1 cellular context compared by ENCODE assay signal in genomic region chr12:120625557-120626419, GRCh38.
A peak's percentile ranks its signal among the peaks of the same experiment; 100 is the strongest.
TF ChIP-seq lines count a peak whose summit lies in the region.

No MANE protein-coding gene starts in this region.

TF ChIP-seq in GM12878, 131 proteins besides CTCF, POLR2A, EP300 and RAD21:
- TF ChIP-seq NR2F1 (conservative IDR thresholded peaks at IDR 0.05): peak; percentile 54
- peak; percentile 33 for TF ChIP-seq SMC3 (IDR thresholded peaks at IDR 0.05; ENCODE audit: borderline replicate concordance, low read length)
- TF ChIP-seq BHLHE40 (IDR thresholded peaks at IDR 0.05; ENCODE audit: borderline replicate concordance in 1 of 2, low read depth in 2 of 2, low read length in 1 of 2): peak in 1 of 2 experiments; percentile 25; a peak in 1 of 4 replicates
- TF ChIP-seq ATF3 (IDR thresholded peaks at IDR 0.05; ENCODE audit: borderline replicate concordance, extremely low read depth, low read depth, low read length): 0 out of 2 replicates have a peak, but pooled peaks have one; percentile 45
- TF ChIP-seq USF1 (IDR thresholded peaks at IDR 0.05; ENCODE audit: borderline replicate concordance, extremely low read length, insufficient read depth, low read depth, low read length): peak; percentile 91
- TF ChIP-seq NKRF (conservative IDR thresholded peaks at IDR 0.05): no peak
- peak; percentile 47 for TF ChIP-seq USF2 (IDR thresholded peaks at IDR 0.05; ENCODE audit: borderline replicate concordance, low read depth, low read length)
- TF ChIP-seq CEBPZ (IDR thresholded peaks at IDR 0.05; ENCODE audit: low read depth, low read length): no peak
- peak; percentile 26; the same call in 1 of the 2 replicates for TF ChIP-seq NRF1 (conservative IDR thresholded peaks at IDR 0.05; ENCODE audit: low read depth, low read length)
- peak; percentile 40; the same call in 1 of the 2 replicates for TF ChIP-seq RAD51 (IDR thresholded peaks at IDR 0.05)
- no peak for TF ChIP-seq MAX (IDR thresholded peaks at IDR 0.05; ENCODE audit: low read depth, low read length)
- TF ChIP-seq YY1 (IDR thresholded peaks at IDR 0.05; ENCODE audit: low read depth, low read length): peak; percentile 77
